In genomic region chr1:183508694-183509093, GRCh38 we compare ENCODE assay signal across 23 cellular contexts.
"Had no signal": no experiment of that assay in that cellular context is flagged by ENCODE, and none has a peak within 500 bp of the region (broad histone marks: within the 10 kb centered on the region; RNA-seq: fewer than 3 reads in every experiment).

No MANE protein-coding gene starts in this region.

- H3K9me3 ChIP-seq: SJSA1 had no signal

- H3K4me1 ChIP-seq: SJSA1 had no signal

- H3K4me3 ChIP-seq: SJSA1, SK-N-MC had no signal

- H3K27ac ChIP-seq: SJSA1, SK-N-MC had no signal

- FAIRE-seq: HepG2, RCC 7860 had no signal

- DNase-seq: IMR-90, Kasumi-1, KG1, MM.1S, NCI-H1105, NCI-H1417, NCI-H1436 treated with DMSO at 0.1 percent for 48 hours, NCI-H1694, NCI-H187 treated with DMSO at 0.1 percent for 48 hours, NCI-H2029 treated with DMSO at 0.1 percent for 48 hours, NCI-H226, NCI-H446, NCI-H510A, NCI-H524 treated with DMSO at 0.1 percent for 48 hours, NCI-H69, NCI-H774, Right ventricle myocardium superior, RPMI8226, SIG-M5 had no signal

- ATAC-seq: HepG2 had no signal

- H3K27me3 ChIP-seq: SJSA1 had no signal
